Comparison of ENCODE assay signal across 8 cellular contexts in the genomic region with DNA sequence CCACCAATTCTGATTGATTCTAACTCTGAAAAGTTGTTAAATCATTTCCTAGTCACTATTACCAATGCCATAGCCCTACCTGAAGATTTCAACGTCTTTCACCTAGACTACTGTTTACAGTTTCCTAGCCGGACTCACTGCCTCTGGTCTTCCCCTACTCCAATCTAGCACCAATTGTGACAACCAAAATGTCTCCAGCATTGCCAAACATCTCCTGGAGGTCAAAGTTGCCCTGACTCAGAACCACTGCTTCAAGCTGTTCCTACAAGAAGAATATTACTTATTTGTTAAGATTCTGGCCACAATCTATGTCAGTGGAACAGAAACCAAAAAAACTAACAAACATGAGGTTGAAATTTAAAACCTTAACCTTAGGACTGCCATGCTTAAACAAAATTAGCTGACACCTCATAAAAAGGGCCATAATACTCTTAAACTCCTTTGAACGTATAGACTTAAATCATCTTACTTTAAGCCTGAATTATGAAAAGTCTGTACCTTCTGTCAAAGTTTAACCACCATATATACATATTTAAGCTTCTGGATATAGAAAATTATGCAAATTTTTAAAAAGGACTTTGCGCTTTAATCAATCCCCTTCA. TPM values are rescaled to one million over a fixed set of nuclear protein-coding genes. Genes with fewer than 3 reads are reported as not detected.
DNase-seq lines count a peak whose midpoint lies in the region; ATAC-seq and TF ChIP-seq lines count a peak whose summit lies in the region.

No MANE protein-coding gene starts in this region.

- H3K27ac ChIP-seq in CD8-positive, alpha-beta memory T cell (ENCODE audit: low read depth, low read length) = peak overlapping the region; percentile 83
- H3K27ac ChIP-seq in duodenal mucosa (ENCODE audit: low read depth, low read length) (no peak overlapping the region), RWPE1 (no peak overlapping the region)

- H3K4me3 Mint-ChIP-seq in CD8-positive, alpha-beta memory T cell = peak overlapping the region; percentile 70 to 92 (median 83)
- peak overlapping the region; percentile 90 for H3K4me3 Mint-ChIP-seq in neural crest cell

- peak overlapping the region; percentile 78 for H3K4me3 ChIP-seq in CD8-positive, alpha-beta memory T cell (ENCODE audit: low read length)
- H3K4me3 ChIP-seq in MG63 = peak overlapping the region; percentile 82
- H3K4me3 ChIP-seq in duodenal mucosa (ENCODE audit: low read depth in 1 of 2, low read length in 2 of 2) = peak overlapping the region; percentile 57 to 83

- peaks cover 12% of the 10 kb centered on the region for H3K36me3 ChIP-seq in CD8-positive, alpha-beta memory T cell (ENCODE audit: insufficient read depth, low read length)
- H3K36me3 ChIP-seq in MG63 (peaks cover 32% of the 10 kb centered on the region), duodenal mucosa (ENCODE audit: control insufficient read depth in 1 of 2, insufficient read depth in 2 of 2, low read length in 2 of 2) (peaks cover 10 to 17% of the 10 kb centered on the region in 2 donors)

- H3K4me1 ChIP-seq in CD8-positive, alpha-beta memory T cell (ENCODE audit: insufficient read depth, low read length) = peaks cover 29% of the 10 kb centered on the region
- H3K4me1 ChIP-seq in duodenal mucosa (ENCODE audit: control insufficient read depth in 1 of 2, insufficient read depth in 2 of 2, low read length in 2 of 2) = peaks cover 11% of the 10 kb centered on the region in 2 donors

- no peaks in the 10 kb centered on the region for H3K9me3 Mint-ChIP-seq in CD8-positive, alpha-beta memory T cell
- no peaks in the 10 kb centered on the region for H3K9me3 Mint-ChIP-seq in neural crest cell

- no peaks in the 10 kb centered on the region for H3K27me3 Mint-ChIP-seq in CD8-positive, alpha-beta memory T cell
- H3K27me3 Mint-ChIP-seq in neural crest cell (ENCODE audit: low read depth) = no peaks in the 10 kb centered on the region

- H3K27me3 ChIP-seq in CD8-positive, alpha-beta memory T cell (ENCODE audit: insufficient read depth, low read length, poor library complexity, severe bottlenecking) = no peaks in the 10 kb centered on the region
- H3K27me3 ChIP-seq in MG63 (no peaks in the 10 kb centered on the region), duodenal mucosa (ENCODE audit: control insufficient read depth in 1 of 2, insufficient read depth in 2 of 2, low read length in 2 of 2) (no peaks in the 10 kb centered on the region)

- peaks cover 35 to 49% (median 47%) of the 10 kb centered on the region in 3 donors for H3K4me1 Mint-ChIP-seq in CD8-positive, alpha-beta memory T cell
- H3K4me1 Mint-ChIP-seq in neural crest cell = peaks cover 38% of the 10 kb centered on the region

- CTCF ChIA-PET in CD8-positive, alpha-beta memory T cell (lab: Charles Lee) = interaction anchor here (1.0 to 6.4 kb wide), 5 partner anchors 39 to 516 kb away, joined by 4 to 43 read pairs (median 5); a partner anchor contains a TSS
- CTCF ChIA-PET in RWPE1 (lab: Yijun Ruan, JAX) = interaction anchor here (0.6 to 0.8 kb wide), 6 partner anchors 11 to 1086 kb away, joined by 3 to 6 read pairs (median 4); no protein-coding TSS in a partner anchor

- peak overlapping the region; percentile 87 to 88 for H3K9ac ChIP-seq in duodenal mucosa (ENCODE audit: low read depth in 1 of 2, low read length in 2 of 2)

- peaks cover 0 to 36% (median 9%) of the 10 kb centered on the region in 3 donors for H3K36me3 Mint-ChIP-seq in CD8-positive, alpha-beta memory T cell
- H3K36me3 Mint-ChIP-seq in neural crest cell (ENCODE audit: low read depth) = peaks cover 18% of the 10 kb centered on the region

- DNase-seq in CD8-positive, alpha-beta memory T cell = no peak
- DNase-seq in MG63 (no peak), neural crest cell (ENCODE audit: low read depth, low spot score) (no peak), NCI-H128 (lab: John Stamatoyannopoulos, UW; ENCODE audit: unreplicated experiment) (no peak), RWPE1 (ENCODE audit: low spot score) (no peak)

- no peak for ATAC-seq in GM19463 (IDR thresholded peaks at IDR 0.05; ENCODE audit: unreplicated experiment)
- no peak for ATAC-seq in HG03460 (IDR thresholded peaks at IDR 0.05; ENCODE audit: unreplicated experiment)

- POLR2A ChIA-PET in CD8-positive, alpha-beta memory T cell (lab: Charles Lee) = interaction anchor here (0.6 kb wide), 1 partner anchor 174 kb away, joined by 5 read pairs; no protein-coding TSS in a partner anchor
- POLR2A ChIA-PET in RWPE1 (lab: Yijun Ruan, JAX; ENCODE audit: low non-redundant PET) = no interaction called here

- H3K27ac Mint-ChIP-seq in CD8-positive, alpha-beta memory T cell = peak overlapping the region; percentile 10 to 93 (median 90)
- no peak overlapping the region for H3K27ac Mint-ChIP-seq in neural crest cell (ENCODE audit: unreplicated experiment)

- no peaks in the 10 kb centered on the region for H3K9me3 ChIP-seq in CD8-positive, alpha-beta memory T cell (ENCODE audit: low read length)
- no peaks in the 10 kb centered on the region for H3K9me3 ChIP-seq in MG63
- H3K9me3 ChIP-seq in duodenal mucosa (ENCODE audit: control insufficient read depth in 1 of 2, low read length in 2 of 2) = no peaks in the 10 kb centered on the region

- TF ChIP-seq CTCF in neural crest cell (conservative IDR thresholded peaks at IDR 0.05) (no peak), RWPE1 (conservative IDR thresholded peaks at IDR 0.05; ENCODE audit: low read depth) (no peak)

RNA-seq across cellular contexts. Expression of a gene that starts 2.1 kb away (rescaled TPM):
- 100 to 1,000 TPM; 111 TPM for total RNA-seq in CD8-positive, alpha-beta memory T cell
- polyA plus RNA-seq in CD8-positive, alpha-beta memory T cell = 49.2 TPM
- 19.2 and 30.7 TPM in 2 replicates for total RNA-seq in MG63 (2014; rRNA removed; shearing (Covaris generic); ENCODE audit: low replicate concordance)
- total RNA-seq in neural crest cell = 82.1 and 83.1 TPM in 2 replicates
